22 cellular contexts compared by ENCODE assay signal in genomic region chr11:47431356-47432083, GRCh38. TPM values are rescaled to one million over a fixed set of nuclear protein-coding genes. Genes with fewer than 3 reads are reported as not detected.
DNase-seq lines count a peak whose midpoint lies in the region; ATAC-seq and TF ChIP-seq lines count a peak whose summit lies in the region.
"Had no signal": no experiment of that assay in that cellular context is flagged by ENCODE, and none has a peak within 500 bp of the region (broad histone marks: within the 10 kb centered on the region; RNA-seq: fewer than 3 reads in every experiment).

No MANE protein-coding gene starts in this region.

- H3K4me1 ChIP-seq in right lobe of liver (peaks cover 0 to 51% (median 12%) of the 10 kb centered on the region in 4 donors), gastrocnemius medialis (peaks cover 0 to 24% of the 10 kb centered on the region in 2 donors), smooth muscle cell (ENCODE audit: low read depth) (no peaks in the 10 kb centered on the region)
- H3K4me1 ChIP-seq: BE2C had no signal

- H4K20me1 ChIP-seq in smooth muscle cell (ENCODE audit: low read depth), result no peaks in the 10 kb centered on the region

- DNase-seq in caudate nucleus (lab: John Stamatoyannopoulos, UW), result no peak
- DNase-seq in right lobe of liver, result peak; percentile 75 to 85 (median 80)
- DNase-seq in gastrocnemius medialis, result peak; percentile 58 to 85
- DNase-seq in GM03348 (ENCODE audit: low spot score), result no peak
- DNase-seq in smooth muscle cell (lab: John Stamatoyannopoulos, UW; ENCODE audit: unreplicated experiment), result no peak
- DNase-seq in H4 (ENCODE audit: low spot score), result no peak
- DNase-seq: ACHN; BE2C; C1 segment of cervical spinal cord; CD4-positive, CD25-positive, alpha-beta regulatory T cell; CD8-positive, alpha-beta memory T cell; COR-L47; DMS 273 treated with DMSO at 0.1 percent for 48 hours; DMS53; DND-41; EL; H7; HFFc6 had no signal

- H3F3A ChIP-seq in smooth muscle cell (ENCODE audit: low read depth), result no peaks in the 10 kb centered on the region

- H3K9me3 ChIP-seq in right lobe of liver, result no peaks in the 10 kb centered on the region
- no peaks in the 10 kb centered on the region for H3K9me3 ChIP-seq in gastrocnemius medialis
- H3K9me3 ChIP-seq in smooth muscle cell (replicated peaks; ENCODE audit: low read depth), result no peaks in the 10 kb centered on the region
- H3K9me3 ChIP-seq: BE2C had no signal

- H3K9ac ChIP-seq in smooth muscle cell (ENCODE audit: low read depth), result no peak overlapping the region

- TF ChIP-seq CTCF in right lobe of liver (IDR thresholded peaks at IDR 0.05) (no peak), gastrocnemius medialis (IDR thresholded peaks at IDR 0.05 in 4 of 5, conservative IDR thresholded peaks at IDR 0.05 in 1 of 5) (no peak), smooth muscle cell (IDR thresholded peaks at IDR 0.05; ENCODE audit: borderline replicate concordance, insufficient read depth, poor library complexity, severe bottlenecking) (no peak)

- H3K4me3 ChIP-seq in right lobe of liver (no peak overlapping the region), gastrocnemius medialis (no peak overlapping the region), smooth muscle cell (no peak overlapping the region)
- H3K4me3 ChIP-seq: GM23338 had no signal

- intact Hi-C loops in right lobe of liver (cut with DNase I), result no loop called here
- intact Hi-C loops in gastrocnemius medialis (cut with DNase I; ENCODE audit: low total_unique reads), result no loop called here

- in situ Hi-C loops in gastrocnemius medialis (cut with MboI; ENCODE audit: low sequenced_read_pairs in 4 of 4), result no loop called here

- WGBS in right lobe of liver (ENCODE audit: insufficient coverage, low coverage, low lambda C conversion rate, missing lambda C conversion rate), result 30% methylated on average over 8 of the region's 9 CpGs
- 91% methylated on average over 9 of the region's 9 CpGs for WGBS in smooth muscle cell (ENCODE audit: low lambda C conversion rate)

- TF ChIP-seq POLR2A in right lobe of liver (IDR thresholded peaks at IDR 0.05) (no peak), gastrocnemius medialis (IDR thresholded peaks at IDR 0.05) (no peak)

- H2AFZ ChIP-seq in smooth muscle cell (ENCODE audit: low read depth), result no peak overlapping the region
- H2AFZ ChIP-seq: GM23338 had no signal

- H3K36me3 ChIP-seq in right lobe of liver (no peaks in the 10 kb centered on the region), gastrocnemius medialis (no peaks in the 10 kb centered on the region), smooth muscle cell (ENCODE audit: low read depth) (no peaks in the 10 kb centered on the region)
- H3K36me3 ChIP-seq: BE2C had no signal

- H3K79me2 ChIP-seq in smooth muscle cell (ENCODE audit: low read depth), result no peaks in the 10 kb centered on the region

- no peak overlapping the region for H3K4me2 ChIP-seq in smooth muscle cell
- H3K4me2 ChIP-seq: GM23338 had no signal

- H3K27ac ChIP-seq in caudate nucleus (ENCODE audit: low read depth, low read length), result peak overlapping the region; percentile 52
- H3K27ac ChIP-seq in right lobe of liver, result peak overlapping the region; percentile 60 to 94 (median 89)
- peak overlapping the region; percentile 58 to 80 (median 68) for H3K27ac ChIP-seq in gastrocnemius medialis
- no peak overlapping the region for H3K27ac ChIP-seq in smooth muscle cell (ENCODE audit: low read depth)

- H3K27me3 ChIP-seq in right lobe of liver (no peaks in the 10 kb centered on the region), gastrocnemius medialis (no peaks in the 10 kb centered on the region), smooth muscle cell (ENCODE audit: low read depth) (no peaks in the 10 kb centered on the region)
- H3K27me3 ChIP-seq: BE2C had no signal

- ATAC-seq in right lobe of liver (peak; percentile 40 to 61 (median 60)), gastrocnemius medialis (peak; percentile 75 to 83)
- ATAC-seq: GM23338, HCT116 had no signal

RNA-seq across cellular contexts. Expression of gene PSMC3, which starts 5.3 kb away (rescaled TPM):
- 10 to 100 TPM; 52.5 to 98.1 (median 63.3) TPM for total RNA-seq in right lobe of liver
- total RNA-seq in gastrocnemius medialis, result 100 to 1,000 TPM; 243 to 350 (median 329) TPM
- 71.2 and 99.8 TPM in 2 replicates for total RNA-seq in smooth muscle cell
- 200 and 211 TPM in 2 replicates for polyA plus RNA-seq in smooth muscle cell
- total RNA-seq in H4 (2014; rRNA removed; shearing (Covaris generic)), result 195 and 221 TPM in 2 replicates

RNA-seq across cellular contexts. Expression of gene RAPSN, which starts 17.4 kb away (rescaled TPM):
- total RNA-seq in right lobe of liver (under 1 TPM in 3 of 6 experiments, not detected in 3; 0.15 to 0.49 (median 0.25) TPM), gastrocnemius medialis (10 to 100 TPM; 48.9 to 68.6 (median 59.4) TPM), smooth muscle cell (not detected in 2 replicates)
- 0.41 and 0.96 TPM in 2 replicates for polyA plus RNA-seq in smooth muscle cell
- not detected in 2 replicates for total RNA-seq in H4 (2014; rRNA removed; shearing (Covaris generic))
- total RNA-seq: G401, HT-29 had no signal
- polyA plus RNA-seq: CD4-positive, CD25-positive, alpha-beta regulatory T cell; CD8-positive, alpha-beta memory T cell had no signal

RNA-seq across cellular contexts. Expression of gene SLC39A13, which starts 23.1 kb away (rescaled TPM):
- total RNA-seq in right lobe of liver, result 10 to 100 TPM in 5 of 6 experiments, 1 to 10 TPM in 1; 9.8 to 21.2 (median 13.1) TPM
- total RNA-seq in gastrocnemius medialis, result 10 to 100 TPM; 16.8 to 48.9 (median 25.6) TPM
- 51.7 and 56.9 TPM in 2 replicates for total RNA-seq in smooth muscle cell
- 138 and 143 TPM in 2 replicates for polyA plus RNA-seq in smooth muscle cell
- total RNA-seq in H4 (2014; rRNA removed; shearing (Covaris generic)), result 8.5 and 9.1 TPM in 2 replicates

RNA-seq across cellular contexts. Expression of gene SPI1, which starts 53.2 kb away (rescaled TPM):
- total RNA-seq in right lobe of liver (10 to 100 TPM in 3 of 6 experiments, 1 to 10 TPM in 3; 7.5 to 29.1 (median 10.1) TPM), gastrocnemius medialis (1 to 10 TPM in 3 of 4 donors, under 1 TPM in 1; 0.44 to 7.0 (median 4.2) TPM), smooth muscle cell (not detected in 2 replicates)
- polyA plus RNA-seq in smooth muscle cell, result not detected in 2 replicates
- total RNA-seq in H4 (2014; rRNA removed; shearing (Covaris generic)), result not detected in 2 replicates
- total RNA-seq: G401, GM23338, HFFc6, HT-29 had no signal
- polyA plus RNA-seq: CD8-positive, alpha-beta memory T cell had no signal

Comparison
In these comparisons a context has a peak if more than half of its experiments do, and no peak if none do; other contexts are left out.
1. DNase-seq: peak in right lobe of liver (3 of 3) and gastrocnemius medialis (2 of 2); none in caudate nucleus (0 of 61), GM03348 (single experiment), smooth muscle cell (single experiment) and H4 (single experiment).
2. RNA of gene RAPSN, which starts 17.4 kb away (total RNA-seq): 48.9 to 68.6 TPM in gastrocnemius medialis; 0.15 to 0.49 TPM in right lobe of liver, not detected in smooth muscle cell and not detected in H4; every median in the first group is over 10 times any median in the second.